Comparison of ENCODE assay signal across 8 cellular contexts in the genomic region with DNA sequence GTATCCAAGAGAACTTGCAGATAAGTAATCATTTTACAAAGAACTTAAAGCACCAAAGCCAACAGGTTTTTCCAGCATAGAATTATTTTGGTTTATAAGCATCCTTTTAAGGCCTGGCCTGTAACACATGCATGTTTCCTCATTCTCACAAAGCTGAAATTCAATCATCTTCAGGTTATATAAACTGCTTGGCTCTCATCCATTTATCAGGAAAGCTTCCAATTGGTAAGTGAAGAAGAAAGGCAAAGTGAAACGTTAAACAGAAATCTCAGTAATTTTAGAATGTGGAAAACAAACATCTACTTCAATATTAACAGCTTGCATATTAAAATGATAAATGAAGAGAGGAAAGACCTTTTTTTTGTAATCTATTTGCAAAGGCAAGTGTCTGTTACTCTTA. TPM values are rescaled to one million over a fixed set of nuclear protein-coding genes. Genes with fewer than 3 reads are reported as not detected.
DNase-seq lines count a peak whose midpoint lies in the region; ATAC-seq and TF ChIP-seq lines count a peak whose summit lies in the region.

No MANE protein-coding gene starts in this region.

- TF ChIP-seq CTCF in foreskin fibroblast (IDR thresholded peaks at IDR 0.05; ENCODE audit: low read depth, low read length): no peak

- ATAC-seq in T-cell (replicated peaks in 1 of 4) (no peak), HG02610 (IDR thresholded peaks at IDR 0.05; ENCODE audit: unreplicated experiment) (no peak)
- ATAC-seq in stimulated activated effector memory CD8-positive, alpha-beta T cell treated with anti-CD3 and anti-CD28 coated beads, Interleukin-12 subunit alpha, Interleukin-12 subunit beta, amount 100 ng/mL, for 72 hours: no peak

- H3K4me3 Mint-ChIP-seq in T-cell: peak overlapping the region; percentile 94 to 95 (median 94)
- peak overlapping the region; percentile 94 for H3K4me3 Mint-ChIP-seq in stimulated activated effector memory CD8-positive, alpha-beta T cell treated with anti-CD3 and anti-CD28 coated beads, Interleukin-12 subunit alpha, Interleukin-12 subunit beta, amount 100 ng/mL, for 72 hours

- DNase-seq in DMS79 treated with DMSO at 0.1 percent for 48 hours (lab: John Stamatoyannopoulos, UW) (peak; percentile 7), DMS79 (lab: John Stamatoyannopoulos, UW) (no peak), T-cell (no peak), foreskin fibroblast (no peak), ureter (ENCODE audit: low spot score) (no peak), mesenteric fat pad (ENCODE audit: low spot score) (no peak)
- no peak for DNase-seq in stimulated activated effector memory CD8-positive, alpha-beta T cell treated with anti-CD3 and anti-CD28 coated beads, Interleukin-12 subunit alpha, Interleukin-12 subunit beta, amount 100 ng/mL, for 72 hours (ENCODE audit: low spot score in 2 of 2)

- CTCF ChIA-PET in T-cell (lab: Charles Lee): interaction anchor here (0.6 to 1.5 kb wide), 11 partner anchors 16 to 792 kb away, joined by 3 to 4 read pairs (median 4); partner anchors contain the start of gene SIAH2 (in 1 of the 2)

- POLR2A ChIA-PET in T-cell (lab: Charles Lee): interaction anchor here (0.6 to 4.8 kb wide), 8 partner anchors 58 to 1715 kb away, joined by 3 to 27 read pairs (median 6); partner anchors contain the start of genes SELENOT (in 1 of the 2), SIAH2 (in 1 of the 2) and TSC22D2 (in 1 of the 2)

- peak overlapping the region; percentile 34 to 69 for H3K27ac Mint-ChIP-seq in T-cell
- peak overlapping the region; percentile 98 for H3K27ac Mint-ChIP-seq in stimulated activated effector memory CD8-positive, alpha-beta T cell treated with anti-CD3 and anti-CD28 coated beads, Interleukin-12 subunit alpha, Interleukin-12 subunit beta, amount 100 ng/mL, for 72 hours

- H3K27me3 Mint-ChIP-seq in T-cell: no peaks in the 10 kb centered on the region

- peaks cover 17% of the 10 kb centered on the region for H3K36me3 Mint-ChIP-seq in T-cell
- H3K36me3 Mint-ChIP-seq in stimulated activated effector memory CD8-positive, alpha-beta T cell treated with anti-CD3 and anti-CD28 coated beads, Interleukin-12 subunit alpha, Interleukin-12 subunit beta, amount 100 ng/mL, for 72 hours: peaks cover 81% of the 10 kb centered on the region

- H3K9me3 Mint-ChIP-seq in T-cell: no peaks in the 10 kb centered on the region
- H3K9me3 Mint-ChIP-seq in stimulated activated effector memory CD8-positive, alpha-beta T cell treated with anti-CD3 and anti-CD28 coated beads, Interleukin-12 subunit alpha, Interleukin-12 subunit beta, amount 100 ng/mL, for 72 hours: no peaks in the 10 kb centered on the region

- H3K4me1 Mint-ChIP-seq in T-cell: peaks cover 65 to 69% (median 66%) of the 10 kb centered on the region in 3 donors
- H3K4me1 Mint-ChIP-seq in stimulated activated effector memory CD8-positive, alpha-beta T cell treated with anti-CD3 and anti-CD28 coated beads, Interleukin-12 subunit alpha, Interleukin-12 subunit beta, amount 100 ng/mL, for 72 hours: peaks cover 33% of the 10 kb centered on the region

- H3K4me3 ChIP-seq in foreskin fibroblast (ENCODE audit: low read depth in 1 of 2, low read length in 2 of 2): peak overlapping the region; percentile 66 to 97

RNA-seq across cellular contexts. Expression of gene SERP1, which starts 1.6 kb away (rescaled TPM):
- total RNA-seq in T-cell: 100 to 1,000 TPM; 109 to 134 (median 123) TPM
- 100 TPM for total RNA-seq in ureter
- 85.2 TPM for total RNA-seq in mesenteric fat pad

RNA-seq across cellular contexts. Expression of gene EIF2A, which starts 1.9 kb away (rescaled TPM):
- total RNA-seq in T-cell (100 to 1,000 TPM in 3 of 5 donors, 10 to 100 TPM in 2; 81.5 to 126 (median 100) TPM), ureter (107 TPM), mesenteric fat pad (77.2 TPM)

RNA-seq across cellular contexts. Expression of gene SELENOT, which starts 58.4 kb away (rescaled TPM):
- 10 to 100 TPM; 64.1 to 85.9 (median 70.3) TPM for total RNA-seq in T-cell
- 110 TPM for total RNA-seq in ureter
- 104 TPM for total RNA-seq in mesenteric fat pad
